2 cellular contexts compared by ENCODE assay signal in genomic region chr2:218332920-218333645, GRCh38.
TF ChIP-seq lines count a peak whose summit lies in the region.

No MANE protein-coding gene starts in this region.

TF ChIP-seq in WTC11, 78 proteins besides CTCF, POLR2A, EP300 and RAD21:
- TF ChIP-seq OVOL2 (CRISPR knock-in tag; IDR thresholded peaks at IDR 0.05; ENCODE audit: borderline replicate concordance) (no peak), ZNF671 (CRISPR knock-in tag; IDR thresholded peaks at IDR 0.05) (no peak), E2F5 (CRISPR knock-in tag; IDR thresholded peaks at IDR 0.05) (no peak), ATF6 (CRISPR knock-in tag; IDR thresholded peaks at IDR 0.05) (no peak), NFE2L1 (CRISPR knock-in tag; IDR thresholded peaks at IDR 0.05) (no peak), AR (CRISPR knock-in tag; IDR thresholded peaks at IDR 0.05) (no peak), E2F4 (CRISPR knock-in tag; IDR thresholded peaks at IDR 0.05; ENCODE audit: borderline replicate concordance, low read depth) (no peak), KAT7 (CRISPR knock-in tag; IDR thresholded peaks at IDR 0.05; ENCODE audit: borderline replicate concordance) (no peak), HMGXB4 (CRISPR knock-in tag; IDR thresholded peaks at IDR 0.05) (no peak), ZNF138 (CRISPR knock-in tag; conservative IDR thresholded peaks at IDR 0.05) (no peak), FOXJ3 (CRISPR knock-in tag; IDR thresholded peaks at IDR 0.05; ENCODE audit: borderline replicate concordance) (no peak), ETV6 (CRISPR knock-in tag; IDR thresholded peaks at IDR 0.05) (no peak), ZNF232 (CRISPR knock-in tag; IDR thresholded peaks at IDR 0.05) (no peak)

TF ChIP-seq in HepG2, 621 proteins besides CTCF, POLR2A, EP300 and RAD21:
- peak; percentile 3 to 20; a peak in 1 of 4 replicates for TF ChIP-seq MAFK (conservative IDR thresholded peaks at IDR 0.05 in 1 of 2, IDR thresholded peaks at IDR 0.05 in 1 of 2; ENCODE audit: low read length in 2 of 2)
- TF ChIP-seq ZBTB38 (CRISPR knock-in tag; IDR thresholded peaks at IDR 0.05), result 0 out of 2 replicates have a peak, but pooled peaks have one; percentile 42
- no peak for TF ChIP-seq RFX5 (IDR thresholded peaks at IDR 0.05; ENCODE audit: low read depth, low read length)
- no peak for TF ChIP-seq RXRA (CRISPR knock-in tag; IDR thresholded peaks at IDR 0.05)
- TF ChIP-seq ZNF687 (CRISPR knock-in tag; IDR thresholded peaks at IDR 0.05), result peak; percentile 37; the same call in 1 of the 2 replicates
- no peak for TF ChIP-seq GPBP1L1 (CRISPR knock-in tag; IDR thresholded peaks at IDR 0.05)
- TF ChIP-seq ZGPAT (CRISPR knock-in tag; IDR thresholded peaks at IDR 0.05), result no peak
